In genomic region chr1:17514776-17515175, GRCh38 we compare ENCODE assay signal across 19 cellular contexts.
"Had no signal": no experiment of that assay in that cellular context is flagged by ENCODE, and none has a peak within 500 bp of the region (broad histone marks: within the 10 kb centered on the region; RNA-seq: fewer than 3 reads in every experiment).

No MANE protein-coding gene starts in this region.

- H3K4me3 ChIP-seq: SJSA1, SK-N-MC had no signal

- DNase-seq: KBM-7, NCI-H1092, NCI-H1105 treated with DMSO at 0.1 percent for 48 hours, NCI-H1436, NCI-H187, NCI-H2029, NCI-H2081 treated with DMSO at 0.1 percent for 48 hours, NCI-H2171, NCI-H226, NCI-H446, NCI-H510A, NCI-H524 treated with DMSO at 0.1 percent for 48 hours, NCI-H69, NCI-H774, Right ventricle myocardium superior, RPMI8226, SIG-M5 had no signal

- H3K9me3 ChIP-seq: SJSA1 had no signal

- H3K27me3 ChIP-seq: SJSA1 had no signal

- H3K36me3 ChIP-seq: SJSA1 had no signal

- H3K4me1 ChIP-seq: SJSA1 had no signal

- H3K27ac ChIP-seq: SJSA1, SK-N-MC had no signal
